In the genomic region with DNA sequence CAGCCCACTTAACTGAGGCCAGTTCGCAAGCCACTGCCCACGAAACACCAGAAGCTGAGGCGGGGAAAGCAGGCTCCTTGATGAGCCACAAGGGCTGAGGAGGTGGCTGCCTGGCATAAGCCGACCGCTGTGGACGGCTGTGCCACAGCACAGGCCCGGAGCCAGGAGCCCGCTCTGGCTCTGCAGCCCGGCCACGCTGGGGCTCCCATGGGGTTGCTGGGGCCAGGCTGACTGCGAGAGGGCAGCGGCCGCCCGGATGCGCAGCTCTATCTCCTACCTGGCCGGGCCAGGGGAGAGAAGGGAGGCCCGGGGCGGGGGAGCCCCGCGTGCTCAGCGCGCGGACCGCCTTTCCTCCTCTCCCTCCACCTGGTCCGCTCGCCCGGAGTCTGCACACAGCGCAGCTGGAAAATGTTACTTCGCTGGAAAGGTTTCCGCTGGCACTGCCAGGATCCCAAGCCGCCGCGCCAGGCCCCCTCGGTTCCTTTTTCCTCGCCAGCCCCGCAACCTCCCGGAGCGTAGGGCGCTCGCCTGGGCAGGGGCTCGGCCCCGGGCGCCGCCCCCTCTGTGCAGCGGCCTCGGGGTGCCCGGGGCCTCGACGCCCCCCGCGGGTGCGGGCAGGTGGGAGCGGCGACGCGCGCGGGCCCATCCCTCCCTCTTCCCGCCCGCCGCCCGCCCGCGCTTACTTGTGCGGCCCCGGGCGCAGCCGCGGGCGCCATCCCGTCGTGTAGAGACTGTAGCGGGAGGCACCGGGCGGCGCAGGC, we compare ENCODE assay signal across 1 cellular context.
TF ChIP-seq lines count a peak whose summit lies in the region.

No MANE protein-coding gene starts in this region.

TF ChIP-seq in IMR-90, 13 proteins besides CTCF, POLR2A, EP300 and RAD21:
- no peak for TF ChIP-seq MAZ (IDR thresholded peaks at IDR 0.05; ENCODE audit: borderline replicate concordance, low read depth, low read length)
- no peak for TF ChIP-seq SMC3 (IDR thresholded peaks at IDR 0.05; ENCODE audit: low read depth, low read length)
- no peak for TF ChIP-seq CHD1 (IDR thresholded peaks at IDR 0.05; ENCODE audit: low read depth, low read length)
- TF ChIP-seq NFE2L2 (IDR thresholded peaks at IDR 0.05; ENCODE audit: low read depth, low read length) = no peak
- TF ChIP-seq FOS (IDR thresholded peaks at IDR 0.05; ENCODE audit: low read depth, low read length) = no peak
- TF ChIP-seq CEBPB (IDR thresholded peaks at IDR 0.05; ENCODE audit: low read depth, low read length) = no peak
- TF ChIP-seq, protein P1, sequence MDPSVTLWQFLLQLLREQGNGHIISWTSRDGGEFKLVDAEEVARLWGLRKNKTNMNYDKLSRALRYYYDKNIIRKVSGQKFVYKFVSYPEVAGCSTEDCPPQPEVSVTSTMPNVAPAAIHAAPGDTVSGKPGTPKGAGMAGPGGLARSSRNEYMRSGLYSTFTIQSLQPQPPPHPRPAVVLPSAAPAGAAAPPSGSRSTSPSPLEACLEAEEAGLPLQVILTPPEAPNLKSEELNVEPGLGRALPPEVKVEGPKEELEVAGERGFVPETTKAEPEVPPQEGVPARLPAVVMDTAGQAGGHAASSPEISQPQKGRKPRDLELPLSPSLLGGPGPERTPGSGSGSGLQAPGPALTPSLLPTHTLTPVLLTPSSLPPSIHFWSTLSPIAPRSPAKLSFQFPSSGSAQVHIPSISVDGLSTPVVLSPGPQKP (IDR thresholded peaks at IDR 0.05; ENCODE audit: borderline replicate concordance, low read depth, low read length) = no peak
- no peak for TF ChIP-seq MAFK (IDR thresholded peaks at IDR 0.05; ENCODE audit: low read depth, low read length)
- no peak for TF ChIP-seq RCOR1 (IDR thresholded peaks at IDR 0.05; ENCODE audit: insufficient replicate concordance, low read length)
- no peak for TF ChIP-seq MXI1 (IDR thresholded peaks at IDR 0.05; ENCODE audit: borderline replicate concordance, low read depth, low read length)
- TF ChIP-seq BHLHE40 (IDR thresholded peaks at IDR 0.05; ENCODE audit: low read depth, low read length) = no peak
- no peak for TF ChIP-seq RFX5 (IDR thresholded peaks at IDR 0.05; ENCODE audit: low read depth, low read length)
- no peak for TF ChIP-seq USF2 (IDR thresholded peaks at IDR 0.05; ENCODE audit: low read depth, low read length)
